In genomic region chr1:109508001-109508872, GRCh38 we compare ENCODE assay signal across 16 cellular contexts. TPM values are rescaled to one million over a fixed set of nuclear protein-coding genes. Genes with fewer than 3 reads are reported as not detected.
DNase-seq lines count a peak whose midpoint lies in the region; FAIRE-seq and TF ChIP-seq lines count a peak whose summit lies in the region.
"Had no signal": no experiment of that assay in that cellular context is flagged by ENCODE, and none has a peak within 500 bp of the region (broad histone marks: within the 10 kb centered on the region; RNA-seq: fewer than 3 reads in every experiment).

No MANE protein-coding gene starts in this region.

- no peak overlapping the region for H2AFZ ChIP-seq in hepatocyte

- WGBS in hepatocyte (ENCODE audit: low lambda C conversion rate, missing lambda C conversion rate), result 94% methylated on average over 25 of the region's 25 CpGs
- WGBS in sigmoid colon, 2 donors, result 94% methylated on average over 25 of the region's 25 CpGs

- CTCF ChIA-PET in activated CD4-positive, alpha-beta T cell treated with anti-CD3 and anti-CD28 coated beads, Interleukin-2, amount 10 ng/mL, durations not matched to agents 7 days and 5 days (lab: Charles Lee), result interaction anchor here (43.6 to 46.6 kb wide), 2 partner anchors 9 to 16 kb away, joined by 1139 read pairs; partner anchors contain the start of genes AMIGO1, ATXN7L2, CYB561D1 and GPR61
- CTCF ChIA-PET in activated CD4-positive, alpha-beta memory T cell treated with anti-CD3 and anti-CD28 coated beads for 36 hours (lab: Charles Lee), result interaction anchor here (0.5 to 31.5 kb wide), 6 partner anchors 17 to 1139 kb away, joined by 3 to 1096 read pairs (median 4); partner anchors contain the start of genes ATXN7L2, CYB561D1, GNAI3 and GPR61

- H3K4me2 ChIP-seq in hepatocyte, result peak overlapping the region; percentile 97

- H4K20me1 ChIP-seq in hepatocyte (ENCODE audit: insufficient read depth, poor library complexity, severe bottlenecking), result no peaks in the 10 kb centered on the region

- TF ChIP-seq POLR2A in sigmoid colon (IDR thresholded peaks at IDR 0.05) (no peak), H54 (IDR thresholded peaks at IDR 0.05; ENCODE audit: low read depth, low read length) (no peak)

- H3K36me3 Mint-ChIP-seq in activated CD4-positive, alpha-beta T cell treated with anti-CD3 and anti-CD28 coated beads, Interleukin-2, amount 10 ng/mL, durations not matched to agents 7 days and 5 days (ENCODE audit: low read depth), result peaks cover 50% of the 10 kb centered on the region
- no peaks in the 10 kb centered on the region for H3K36me3 Mint-ChIP-seq in activated CD4-positive, alpha-beta memory T cell treated with anti-CD3 and anti-CD28 coated beads for 36 hours

- H3K9me3 Mint-ChIP-seq in activated CD4-positive, alpha-beta T cell treated with anti-CD3 and anti-CD28 coated beads, Interleukin-2, amount 10 ng/mL, durations not matched to agents 7 days and 5 days, result no peaks in the 10 kb centered on the region
- H3K9me3 Mint-ChIP-seq in activated CD4-positive, alpha-beta memory T cell treated with anti-CD3 and anti-CD28 coated beads for 36 hours, result no peaks in the 10 kb centered on the region

- POLR2A ChIA-PET in activated CD4-positive, alpha-beta T cell treated with anti-CD3 and anti-CD28 coated beads, Interleukin-2, amount 10 ng/mL, durations not matched to agents 7 days and 5 days (lab: Charles Lee), result no interaction called here
- POLR2A ChIA-PET in activated CD4-positive, alpha-beta memory T cell treated with anti-CD3 and anti-CD28 coated beads for 36 hours (lab: Charles Lee), result interaction anchor here (0.6 to 3.6 kb wide), 3 partner anchors 10 to 39 kb away, joined by 3 to 15 read pairs (median 11); partner anchors contain the start of gene CYB561D1

- peak overlapping the region; percentile 69 for H3K27ac Mint-ChIP-seq in activated CD4-positive, alpha-beta T cell treated with anti-CD3 and anti-CD28 coated beads, Interleukin-2, amount 10 ng/mL, durations not matched to agents 7 days and 5 days
- H3K27ac Mint-ChIP-seq in activated CD4-positive, alpha-beta memory T cell treated with anti-CD3 and anti-CD28 coated beads for 36 hours, result no peak overlapping the region

- no peak for TF ChIP-seq EP300 in sigmoid colon (IDR thresholded peaks at IDR 0.05)

- H3K27me3 ChIP-seq in hepatocyte (peaks cover 6% of the 10 kb centered on the region), sigmoid colon (no peaks in the 10 kb centered on the region)
- H3K27me3 ChIP-seq: gastroesophageal sphincter, thyroid gland had no signal

- DNase-seq in activated CD4-positive, alpha-beta T cell treated with anti-CD3 and anti-CD28 coated beads, Interleukin-2, amount 10 ng/mL, durations not matched to agents 7 days and 5 days, result no peak
- no peak for DNase-seq in activated CD4-positive, alpha-beta T cell treated with anti-CD3 and anti-CD28 coated beads for 1 hour
- no peak for DNase-seq in activated CD4-positive, alpha-beta memory T cell treated with anti-CD3 and anti-CD28 coated beads for 36 hours
- no peak for DNase-seq in hepatocyte (ENCODE audit: low spot score)
- peak; percentile 54 for DNase-seq in sigmoid colon
- DNase-seq in AG20443 (ENCODE audit: low spot score), result no peak
- DNase-seq in H54 (ENCODE audit: insufficient read length, low spot score), result no peak
- DNase-seq in AML-193 (lab: John Stamatoyannopoulos, UW), result no peak
- DNase-seq: activated gamma-delta T cell, cortex of kidney, NCI-H2171, OCI-M1 had no signal

- intact Hi-C loops in activated CD4-positive, alpha-beta memory T cell treated with anti-CD3 and anti-CD28 coated beads for 36 hours (cut with micrococcal nuclease), result loop anchor here (2.0 kb wide), 1 partner anchor 23 kb away; no protein-coding TSS in a partner anchor
- intact Hi-C loops in sigmoid colon (cut with DNase I), result no loop called here

- H3K9me3 ChIP-seq in hepatocyte (ENCODE audit: low read depth) (no peaks in the 10 kb centered on the region), sigmoid colon (no peaks in the 10 kb centered on the region)
- H3K9me3 ChIP-seq: A549, gastroesophageal sphincter, thyroid gland had no signal

- FAIRE-seq in H54 (lab: Jason Lieb, UNC), result no peak
- FAIRE-seq: A549, TTC549 had no signal

- H3K36me3 ChIP-seq in hepatocyte (replicated peaks; ENCODE audit: insufficient read depth, low read depth), result no peaks in the 10 kb centered on the region
- no peaks in the 10 kb centered on the region for H3K36me3 ChIP-seq in sigmoid colon
- H3K36me3 ChIP-seq: thyroid gland had no signal

- H3K79me2 ChIP-seq in hepatocyte, result no peaks in the 10 kb centered on the region

- H3K9me2 ChIP-seq in hepatocyte (replicated peaks; ENCODE audit: insufficient read depth), result no peaks in the 10 kb centered on the region

- H3K27ac ChIP-seq in hepatocyte (no peak overlapping the region), sigmoid colon (peak overlapping the region in 2 of 4 donors; percentile 66 to 80)

- H3K4me1 Mint-ChIP-seq in activated CD4-positive, alpha-beta T cell treated with anti-CD3 and anti-CD28 coated beads, Interleukin-2, amount 10 ng/mL, durations not matched to agents 7 days and 5 days, result peaks cover 68% of the 10 kb centered on the region
- H3K4me1 Mint-ChIP-seq in activated CD4-positive, alpha-beta memory T cell treated with anti-CD3 and anti-CD28 coated beads for 36 hours (ENCODE audit: low read depth), result peaks cover 63% of the 10 kb centered on the region

- peaks cover 4% of the 10 kb centered on the region for H3K4me1 ChIP-seq in hepatocyte (ENCODE audit: insufficient read depth)
- H3K4me1 ChIP-seq in sigmoid colon, result peaks cover 0 to 30% (median 27%) of the 10 kb centered on the region in 4 donors

- TF ChIP-seq CTCF in hepatocyte (IDR thresholded peaks at IDR 0.05; ENCODE audit: poor library complexity) (no peak), sigmoid colon (IDR thresholded peaks at IDR 0.05) (no peak)

- peak overlapping the region; percentile 84 for H3K4me3 Mint-ChIP-seq in activated CD4-positive, alpha-beta T cell treated with anti-CD3 and anti-CD28 coated beads, Interleukin-2, amount 10 ng/mL, durations not matched to agents 7 days and 5 days
- peak overlapping the region; percentile 82 for H3K4me3 Mint-ChIP-seq in activated CD4-positive, alpha-beta memory T cell treated with anti-CD3 and anti-CD28 coated beads for 36 hours

- H3K27me3 Mint-ChIP-seq in activated CD4-positive, alpha-beta T cell treated with anti-CD3 and anti-CD28 coated beads, Interleukin-2, amount 10 ng/mL, durations not matched to agents 7 days and 5 days, result peaks cover 5% of the 10 kb centered on the region
- no peaks in the 10 kb centered on the region for H3K27me3 Mint-ChIP-seq in activated CD4-positive, alpha-beta memory T cell treated with anti-CD3 and anti-CD28 coated beads for 36 hours

- H3K4me3 ChIP-seq in hepatocyte (no peak overlapping the region), sigmoid colon (peak overlapping the region; percentile 48 to 97 (median 86))

RNA-seq across cellular contexts. Expression of gene AMIGO1, which starts 1.3 kb away (rescaled TPM):
- 1 to 10 TPM; 5.8 to 7.6 TPM for total RNA-seq in activated CD4-positive, alpha-beta T cell treated with anti-CD3 and anti-CD28 coated beads, Interleukin-2, amount 10 ng/mL, durations not matched to agents 7 days and 5 days
- 1 to 10 TPM; 1.8 to 2.2 TPM for total RNA-seq in activated CD4-positive, alpha-beta memory T cell treated with anti-CD3 and anti-CD28 coated beads for 36 hours
- total RNA-seq in hepatocyte (4.1 and 4.4 TPM in 2 replicates), sigmoid colon (10 to 100 TPM in 1 of 4 donors, 1 to 10 TPM in 3; 6.4 to 12.1 (median 8.8) TPM)
- polyA plus RNA-seq in hepatocyte (2.0 and 2.6 TPM in 2 replicates), sigmoid colon (1 to 10 TPM in 1 of 3 donors, under 1 TPM in 2; 0.60 to 2.8 (median 0.69) TPM)

RNA-seq across cellular contexts. Expression of gene CYB561D1, which starts 14.3 kb away (rescaled TPM):
- total RNA-seq in activated CD4-positive, alpha-beta T cell treated with anti-CD3 and anti-CD28 coated beads, Interleukin-2, amount 10 ng/mL, durations not matched to agents 7 days and 5 days, result 10 to 100 TPM; 25.3 to 29.7 TPM
- 1 to 10 TPM; 6.6 to 8.7 TPM for total RNA-seq in activated CD4-positive, alpha-beta memory T cell treated with anti-CD3 and anti-CD28 coated beads for 36 hours
- total RNA-seq in hepatocyte (6.0 and 6.5 TPM in 2 replicates), sigmoid colon (1 to 10 TPM; 4.2 to 7.6 (median 5.4) TPM)
- polyA plus RNA-seq in hepatocyte (4.8 and 5.2 TPM in 2 replicates), sigmoid colon (10 to 100 TPM in 1 of 3 donors, 1 to 10 TPM in 2; 1.8 to 12.5 (median 3.9) TPM)

RNA-seq across cellular contexts. Expression of gene ATXN7L2, which starts 24.5 kb away (rescaled TPM):
- 10 to 100 TPM; 12.4 to 14.0 TPM for total RNA-seq in activated CD4-positive, alpha-beta T cell treated with anti-CD3 and anti-CD28 coated beads, Interleukin-2, amount 10 ng/mL, durations not matched to agents 7 days and 5 days
- total RNA-seq in activated CD4-positive, alpha-beta memory T cell treated with anti-CD3 and anti-CD28 coated beads for 36 hours, result 10 to 100 TPM; 10.7 to 11.1 TPM
- total RNA-seq in hepatocyte (5.1 and 6.6 TPM in 2 replicates), sigmoid colon (10 to 100 TPM in 1 of 4 donors, 1 to 10 TPM in 3; 2.0 to 12.2 (median 3.1) TPM)
- polyA plus RNA-seq in hepatocyte (5.3 and 9.3 TPM in 2 replicates), sigmoid colon (1 to 10 TPM; 1.8 to 5.7 (median 2.1) TPM)

RNA-seq across cellular contexts. Expression of gene GPR61, which starts 31.4 kb away (rescaled TPM):
- total RNA-seq in activated CD4-positive, alpha-beta T cell treated with anti-CD3 and anti-CD28 coated beads, Interleukin-2, amount 10 ng/mL, durations not matched to agents 7 days and 5 days, result under 1 TPM; 0.45 to 0.52 TPM
- total RNA-seq in activated CD4-positive, alpha-beta memory T cell treated with anti-CD3 and anti-CD28 coated beads for 36 hours, result under 1 TPM in 1 of 2 experiments, not detected in 1; 0.15 TPM
- 0.50 TPM in 1 of 2 replicates, not detected in the other for total RNA-seq in hepatocyte
- 0.88 and 1.1 TPM in 2 replicates for polyA plus RNA-seq in hepatocyte
- 1 to 10 TPM in 1 of 4 donors, under 1 TPM in 1, not detected in 2; 0.36 to 2.2 TPM for total RNA-seq in sigmoid colon
- under 1 TPM in 1 of 3 donors, not detected in 2; 0.07 TPM for polyA plus RNA-seq in sigmoid colon
- total RNA-seq: gastroesophageal sphincter had no signal

RNA-seq across cellular contexts. Expression of gene GNAI3, which starts 40.2 kb away (rescaled TPM):
- 1 to 10 TPM; 8.8 to 9.7 TPM for total RNA-seq in activated CD4-positive, alpha-beta T cell treated with anti-CD3 and anti-CD28 coated beads, Interleukin-2, amount 10 ng/mL, durations not matched to agents 7 days and 5 days
- 1 to 10 TPM; 9.2 to 9.9 TPM for total RNA-seq in activated CD4-positive, alpha-beta memory T cell treated with anti-CD3 and anti-CD28 coated beads for 36 hours
- total RNA-seq in hepatocyte (10.9 and 11.5 TPM in 2 replicates), sigmoid colon (1 to 10 TPM; 5.7 to 6.4 (median 6.1) TPM)
- polyA plus RNA-seq in hepatocyte (8.1 and 8.9 TPM in 2 replicates), sigmoid colon (1 to 10 TPM; 4.2 to 5.5 (median 5.2) TPM)
